ENCODE assay signal across 12 cellular contexts in the genomic region with DNA sequence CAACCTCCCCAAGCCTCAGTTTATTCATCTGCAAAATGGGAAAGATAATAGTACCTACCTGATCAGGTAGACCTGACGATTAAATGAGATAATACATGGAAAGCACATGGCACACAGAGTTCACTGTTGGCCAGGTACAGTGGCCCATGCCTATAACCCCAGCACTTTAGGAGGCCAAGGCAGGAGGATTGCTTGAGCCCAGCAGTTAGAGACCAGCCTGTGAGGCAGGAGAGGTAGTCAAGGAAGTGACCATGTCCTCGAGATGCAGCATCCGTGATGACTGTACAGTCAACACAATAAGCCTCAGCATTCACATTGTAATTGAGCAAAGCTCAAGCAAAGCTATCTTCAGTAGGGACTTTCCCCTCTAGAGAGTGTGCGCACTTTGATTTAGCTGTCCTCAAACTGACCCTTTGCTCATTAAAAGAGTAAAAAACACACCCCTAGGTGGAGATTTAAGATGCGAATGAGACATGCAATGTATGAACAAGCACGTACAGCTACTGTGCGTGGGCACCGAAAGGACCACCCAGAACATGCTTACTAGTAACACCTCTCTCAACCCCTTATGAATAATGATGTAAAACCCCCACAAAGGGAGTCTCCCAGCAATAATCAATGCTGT. TPM values are rescaled to one million over a fixed set of nuclear protein-coding genes. Genes with fewer than 3 reads are reported as not detected.
DNase-seq lines count a peak whose midpoint lies in the region; ATAC-seq and TF ChIP-seq lines count a peak whose summit lies in the region.
"Had no signal": no experiment of that assay in that cellular context is flagged by ENCODE, and none has a peak within 500 bp of the region (broad histone marks: within the 10 kb centered on the region; RNA-seq: fewer than 3 reads in every experiment).

No MANE protein-coding gene starts in this region.

- TF ChIP-seq CTCF in tibial nerve (IDR thresholded peaks at IDR 0.05) (no peak), HFFc6 (IDR thresholded peaks at IDR 0.05) (no peak)

- peak; percentile 8 for DNase-seq in Caki2 (ENCODE audit: low read depth)
- DNase-seq in T-helper 17 cell: no peak
- DNase-seq in mesenteric fat pad (ENCODE audit: low spot score): peak; percentile 20
- no peak for DNase-seq in tibial nerve (ENCODE audit: low spot score in 2 of 2)
- DNase-seq in HFFc6: no peak
- no peak for DNase-seq in 8988T
- DNase-seq: amniotic stem cell, left cardiac atrium had no signal

- H3K4me3 ChIP-seq in tibial nerve: no peak overlapping the region

- H3K9me3 ChIP-seq in T-helper 17 cell (ENCODE audit: control insufficient read depth, low read length, poor library complexity, severe bottlenecking) (no peaks in the 10 kb centered on the region), tibial nerve (no peaks in the 10 kb centered on the region)

- 68 to 70% methylated on average over 8 of the region's 8 CpGs for WGBS in tibial nerve, 2 donors

- peaks cover 0 to 31% (median 1%) of the 10 kb centered on the region in 3 donors for H3K36me3 ChIP-seq in tibial nerve

- H3K36me3 Mint-ChIP-seq in T-helper 17 cell (ENCODE audit: low read depth) (peaks cover 7% of the 10 kb centered on the region), HFFc6 (ENCODE audit: low read depth) (peaks cover 6% of the 10 kb centered on the region; the same call in 1 of the 2 replicates)

- no peak for TF ChIP-seq EP300 in tibial nerve (IDR thresholded peaks at IDR 0.05)

- H3K4me1 ChIP-seq in tibial nerve: peaks cover 0 to 15% (median 4%) of the 10 kb centered on the region in 4 donors

- in situ Hi-C loops in Caki2 (cut with HindIII; ENCODE audit: low pct_unique_long_range_greater_than_20kb, low sequenced_read_pairs): no loop called here

- H3K27ac Mint-ChIP-seq in T-helper 17 cell (peak overlapping the region; percentile 92), HFFc6 (no peak overlapping the region)

- H3K27ac ChIP-seq in tibial nerve: no peak overlapping the region
- H3K27ac ChIP-seq: C4-2B had no signal

- ATAC-seq in GM19023 (IDR thresholded peaks at IDR 0.05; ENCODE audit: unreplicated experiment): peak; percentile 26
- peak; percentile 37 for ATAC-seq in T-helper 17 cell
- ATAC-seq in HG03354 (IDR thresholded peaks at IDR 0.05; ENCODE audit: poor library complexity, severe bottlenecking, unreplicated experiment): no peak
- ATAC-seq: left cardiac atrium had no signal

- H3K4me3 Mint-ChIP-seq in T-helper 17 cell: no peak overlapping the region
- no peak overlapping the region for H3K4me3 Mint-ChIP-seq in HFFc6

- H3K27me3 ChIP-seq in tibial nerve: no peaks in the 10 kb centered on the region

- peaks cover 57% of the 10 kb centered on the region for H3K4me1 Mint-ChIP-seq in T-helper 17 cell
- H3K4me1 Mint-ChIP-seq in HFFc6 (ENCODE audit: low read depth): peaks cover 15% of the 10 kb centered on the region

- H3K27me3 Mint-ChIP-seq in T-helper 17 cell (no peaks in the 10 kb centered on the region), HFFc6 (ENCODE audit: insufficient read depth) (peaks cover 5% of the 10 kb centered on the region; the same call in 1 of the 2 replicates)

- TF ChIP-seq POLR2A in tibial nerve (IDR thresholded peaks at IDR 0.05): no peak

- no peaks in the 10 kb centered on the region for H3K9me3 Mint-ChIP-seq in HFFc6

RNA-seq across cellular contexts. Expression of a gene that starts 9.9 kb away (rescaled TPM):
- total RNA-seq in Caki2 (2014; rRNA removed; shearing (Covaris generic); ENCODE audit: low replicate concordance): 84.4 and 130 TPM in 2 replicates
- total RNA-seq in T-helper 17 cell: 100 to 1,000 TPM; 139 to 177 TPM
- 156 TPM for total RNA-seq in mesenteric fat pad
- 100 to 1,000 TPM; 172 to 269 (median 185) TPM for total RNA-seq in tibial nerve
- 100 to 1,000 TPM; 100 to 128 (median 107) TPM for total RNA-seq in HFFc6 (2021; fragmentation: NEBNext Ultra II Directional; extraction: Animal tissue kit (Norgen Biotek cat#: 25700))

RNA-seq across cellular contexts. Expression of a gene that starts 11.3 kb away (rescaled TPM):
- total RNA-seq in Caki2 (2014; rRNA removed; shearing (Covaris generic); ENCODE audit: low replicate concordance): 19.5 and 26.7 TPM in 2 replicates
- total RNA-seq in T-helper 17 cell (100 to 1,000 TPM in 1 of 2 donors, 10 to 100 TPM in 1; 85.3 to 107 TPM), mesenteric fat pad (43.5 TPM), tibial nerve (10 to 100 TPM; 51.3 to 70.1 (median 63.4) TPM)
- total RNA-seq in HFFc6 (2021; fragmentation: NEBNext Ultra II Directional; extraction: Animal tissue kit (Norgen Biotek cat#: 25700)): 10 to 100 TPM; 33.8 to 36.3 (median 34.8) TPM

RNA-seq across cellular contexts. Expression of a gene that starts 25.6 kb away (rescaled TPM):
- total RNA-seq in Caki2 (2014; rRNA removed; shearing (Covaris generic); ENCODE audit: low replicate concordance): not detected in 2 replicates
- 1 to 10 TPM; 3.9 to 5.0 TPM for total RNA-seq in T-helper 17 cell
- total RNA-seq in mesenteric fat pad: 13.0 TPM
- 10 to 100 TPM in 3 of 4 donors, 1 to 10 TPM in 1; 9.0 to 48.8 (median 42.3) TPM for total RNA-seq in tibial nerve
- 10 to 100 TPM; 11.9 to 22.2 (median 19.1) TPM for total RNA-seq in HFFc6 (2021; fragmentation: NEBNext Ultra II Directional; extraction: Animal tissue kit (Norgen Biotek cat#: 25700))
- total RNA-seq: activated CD8-positive, alpha-beta memory T cell treated with anti-CD3 and anti-CD28 coated beads for 36 hours had no signal

RNA-seq across cellular contexts. Expression of a gene that starts 57.2 kb away (rescaled TPM):
- 1.4 and 1.7 TPM in 2 replicates for total RNA-seq in Caki2 (2014; rRNA removed; shearing (Covaris generic); ENCODE audit: low replicate concordance)
- total RNA-seq in T-helper 17 cell (1 to 10 TPM; 4.4 to 5.1 TPM), mesenteric fat pad (14.1 TPM), tibial nerve (10 to 100 TPM in 1 of 4 donors, 1 to 10 TPM in 3; 4.8 to 13.2 (median 8.3) TPM)
- 10 to 100 TPM in 2 of 6 experiments, 1 to 10 TPM in 4; 8.5 to 12.1 (median 9.9) TPM for total RNA-seq in HFFc6 (2021; fragmentation: NEBNext Ultra II Directional; extraction: Animal tissue kit (Norgen Biotek cat#: 25700))

Comparison
In these comparisons a context has a peak if more than half of its experiments do, and no peak if none do; other contexts are left out.
1. DNase-seq: peak in Caki2 (single experiment) and mesenteric fat pad (single experiment); none in T-helper 17 cell (0 of 3), tibial nerve (0 of 2), HFFc6 (single experiment) and 8988T (single experiment).